Comparison of ENCODE assay signal across 2 cellular contexts in genomic region chr17:34412022-34412421, GRCh38.
A peak's percentile ranks its signal among the peaks of the same experiment; 100 is the strongest.
TF ChIP-seq lines count a peak whose summit lies in the region.

No MANE protein-coding gene starts in this region.

TF ChIP-seq in K562, 482 proteins besides CTCF, POLR2A, EP300 and RAD21:
- TF ChIP-seq, protein P1, sequence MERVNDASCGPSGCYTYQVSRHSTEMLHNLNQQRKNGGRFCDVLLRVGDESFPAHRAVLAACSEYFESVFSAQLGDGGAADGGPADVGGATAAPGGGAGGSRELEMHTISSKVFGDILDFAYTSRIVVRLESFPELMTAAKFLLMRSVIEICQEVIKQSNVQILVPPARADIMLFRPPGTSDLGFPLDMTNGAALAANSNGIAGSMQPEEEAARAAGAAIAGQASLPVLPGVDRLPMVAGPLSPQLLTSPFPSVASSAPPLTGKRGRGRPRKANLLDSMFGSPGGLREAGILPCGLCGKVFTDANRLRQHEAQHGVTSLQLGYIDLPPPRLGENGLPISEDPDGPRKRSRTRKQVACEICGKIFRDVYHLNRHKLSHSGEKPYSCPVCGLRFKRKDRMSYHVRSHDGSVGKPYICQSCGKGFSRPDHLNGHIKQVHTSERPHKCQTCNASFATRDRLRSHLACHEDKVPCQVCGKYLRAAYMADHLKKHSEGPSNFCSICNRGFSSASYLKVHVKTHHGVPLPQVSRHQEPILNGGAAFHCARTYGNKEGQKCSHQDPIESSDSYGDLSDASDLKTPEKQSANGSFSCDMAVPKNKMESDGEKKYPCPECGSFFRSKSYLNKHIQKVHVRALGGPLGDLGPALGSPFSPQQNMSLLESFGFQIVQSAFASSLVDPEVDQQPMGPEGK (CRISPR knock-in tag; IDR thresholded peaks at IDR 0.05; ENCODE audit: borderline replicate concordance): no peak
- TF ChIP-seq RNF2 (IDR thresholded peaks at IDR 0.05): peak; percentile 1; the same call in 1 of the 2 replicates
- peak in 1 of 2 experiments; percentile 49; a peak in 1 of 4 replicates for TF ChIP-seq KDM1A (IDR thresholded peaks at IDR 0.05)
- no peak for TF ChIP-seq U2AF1 (optimal IDR thresholded peaks at IDR 0.05; ENCODE audit: low read depth, low read length)
- no peak for TF ChIP-seq TSC22D4 (tag; IDR thresholded peaks at IDR 0.05)
- no peak for TF ChIP-seq ZBTB43 (CRISPR knock-in tag; IDR thresholded peaks at IDR 0.05)
- TF ChIP-seq NKRF (IDR thresholded peaks at IDR 0.05; ENCODE audit: borderline replicate concordance): no peak
- peak in 1 of 2 experiments; percentile 51; a peak in 2 of 4 replicates for TF ChIP-seq RCOR1 (IDR thresholded peaks at IDR 0.05; ENCODE audit: borderline replicate concordance in 1 of 2, low read depth in 2 of 2, low read length in 2 of 2)
- TF ChIP-seq ZNF140 (CRISPR knock-in tag; IDR thresholded peaks at IDR 0.05): no peak
- TF ChIP-seq SREBF2 (CRISPR knock-in tag; IDR thresholded peaks at IDR 0.05): no peak
- TF ChIP-seq KDM4B (IDR thresholded peaks at IDR 0.05; ENCODE audit: borderline replicate concordance in 2 of 2, low read depth in 1 of 2): no peak
- no peak for TF ChIP-seq NCOR1 (IDR thresholded peaks at IDR 0.05)
- no peak for TF ChIP-seq MTA2 (IDR thresholded peaks at IDR 0.05; ENCODE audit: low read depth)
- TF ChIP-seq FOXP1 (CRISPR knock-in tag; IDR thresholded peaks at IDR 0.05): no peak
- TF ChIP-seq FOS (IDR thresholded peaks at IDR 0.05; ENCODE audit: extremely low read depth, insufficient read length): no peak
- TF ChIP-seq ZNF696 (CRISPR knock-in tag; conservative IDR thresholded peaks at IDR 0.05): no peak
- no peak for TF ChIP-seq POLR2AphosphoS2 (IDR thresholded peaks at IDR 0.05; ENCODE audit: low read length)
- TF ChIP-seq FOXK1 (CRISPR knock-in tag; IDR thresholded peaks at IDR 0.05; ENCODE audit: borderline replicate concordance): no peak
- no peak for TF ChIP-seq HEY1 (CRISPR knock-in tag; IDR thresholded peaks at IDR 0.05; ENCODE audit: borderline replicate concordance)
- no peak for TF ChIP-seq ZNF239 (CRISPR knock-in tag; IDR thresholded peaks at IDR 0.05)
- TF ChIP-seq SNRNP70 (optimal IDR thresholded peaks at IDR 0.05; ENCODE audit: low read depth, low read length): no peak
- TF ChIP-seq NR3C1 (CRISPR knock-in tag; IDR thresholded peaks at IDR 0.05): no peak
TF ChIP-seq in K562: peak in this region for 3.

TF ChIP-seq in neural cell, 6 proteins besides CTCF, POLR2A, EP300 and RAD21 (continued from another document):
- TF ChIP-seq, protein P2, sequence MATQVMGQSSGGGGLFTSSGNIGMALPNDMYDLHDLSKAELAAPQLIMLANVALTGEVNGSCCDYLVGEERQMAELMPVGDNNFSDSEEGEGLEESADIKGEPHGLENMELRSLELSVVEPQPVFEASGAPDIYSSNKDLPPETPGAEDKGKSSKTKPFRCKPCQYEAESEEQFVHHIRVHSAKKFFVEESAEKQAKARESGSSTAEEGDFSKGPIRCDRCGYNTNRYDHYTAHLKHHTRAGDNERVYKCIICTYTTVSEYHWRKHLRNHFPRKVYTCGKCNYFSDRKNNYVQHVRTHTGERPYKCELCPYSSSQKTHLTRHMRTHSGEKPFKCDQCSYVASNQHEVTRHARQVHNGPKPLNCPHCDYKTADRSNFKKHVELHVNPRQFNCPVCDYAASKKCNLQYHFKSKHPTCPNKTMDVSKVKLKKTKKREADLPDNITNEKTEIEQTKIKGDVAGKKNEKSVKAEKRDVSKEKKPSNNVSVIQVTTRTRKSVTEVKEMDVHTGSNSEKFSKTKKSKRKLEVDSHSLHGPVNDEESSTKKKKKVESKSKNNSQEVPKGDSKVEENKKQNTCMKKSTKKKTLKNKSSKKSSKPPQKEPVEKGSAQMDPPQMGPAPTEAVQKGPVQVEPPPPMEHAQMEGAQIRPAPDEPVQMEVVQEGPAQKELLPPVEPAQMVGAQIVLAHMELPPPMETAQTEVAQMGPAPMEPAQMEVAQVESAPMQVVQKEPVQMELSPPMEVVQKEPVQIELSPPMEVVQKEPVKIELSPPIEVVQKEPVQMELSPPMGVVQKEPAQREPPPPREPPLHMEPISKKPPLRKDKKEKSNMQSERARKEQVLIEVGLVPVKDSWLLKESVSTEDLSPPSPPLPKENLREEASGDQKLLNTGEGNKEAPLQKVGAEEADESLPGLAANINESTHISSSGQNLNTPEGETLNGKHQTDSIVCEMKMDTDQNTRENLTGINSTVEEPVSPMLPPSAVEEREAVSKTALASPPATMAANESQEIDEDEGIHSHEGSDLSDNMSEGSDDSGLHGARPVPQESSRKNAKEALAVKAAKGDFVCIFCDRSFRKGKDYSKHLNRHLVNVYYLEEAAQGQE (IDR thresholded peaks at IDR 0.05; ENCODE audit: borderline replicate concordance): no peak
- TF ChIP-seq EZH2 (IDR thresholded peaks at IDR 0.05; ENCODE audit: borderline replicate concordance, insufficient read depth, low read length, poor library complexity, severe bottlenecking) (no peak), MXI1 (conservative IDR thresholded peaks at IDR 0.05; ENCODE audit: poor library complexity, severe bottlenecking) (no peak)
